ENCODE assay signal across 8 cellular contexts in genomic region chr6:157756708-157757429, GRCh38.
DNase-seq lines count a peak whose midpoint lies in the region; ATAC-seq, FAIRE-seq and TF ChIP-seq lines count a peak whose summit lies in the region.

No MANE protein-coding gene starts in this region.

- peaks cover 4% of the 10 kb centered on the region for H3K27me3 Mint-ChIP-seq in astrocyte (ENCODE audit: low read depth, unreplicated experiment)

- H3K27me3 ChIP-seq in astrocyte (ENCODE audit: insufficient read depth, low read length) (no peaks in the 10 kb centered on the region), gastrocnemius medialis (no peaks in the 10 kb centered on the region)

- no peak overlapping the region for H3K27ac Mint-ChIP-seq in astrocyte (ENCODE audit: unreplicated experiment)

- TF ChIP-seq POLR2A in gastrocnemius medialis (IDR thresholded peaks at IDR 0.05): no peak

- peaks cover 6% of the 10 kb centered on the region for H3K9me3 Mint-ChIP-seq in astrocyte (ENCODE audit: unreplicated experiment)

- peak overlapping the region; percentile 35 for H2AFZ ChIP-seq in astrocyte (ENCODE audit: low read depth, low read length)

- H3K9me3 ChIP-seq in astrocyte (ENCODE audit: insufficient read depth, low read depth, low read length): no peaks in the 10 kb centered on the region
- H3K9me3 ChIP-seq in gastrocnemius medialis: no peaks in the 10 kb centered on the region

- no peak for DNase-seq in AG04449 (ENCODE audit: low read depth, low spot score)
- DNase-seq in NCI-H1694 (lab: John Stamatoyannopoulos, UW): peak; percentile 68
- DNase-seq in T-helper 22 cell (ENCODE audit: low read depth): peak; percentile 49
- peak; percentile 41 for DNase-seq in astrocyte (ENCODE audit: low read depth)
- peak; percentile 64 for DNase-seq in hepatic stellate cell (ENCODE audit: low spot score)
- DNase-seq in gastrocnemius medialis: peak; percentile 56 to 72

- peak; percentile 73 for FAIRE-seq in astrocyte (lab: Jason Lieb, UNC)

- intact Hi-C loops in gastrocnemius medialis (cut with DNase I; ENCODE audit: low total_unique reads): loop anchor here (1.0 to 5.0 kb wide), 3 partner anchors 90 to 315 kb away; no protein-coding TSS in a partner anchor

- no peaks in the 10 kb centered on the region for H4K20me1 ChIP-seq in astrocyte (ENCODE audit: insufficient read depth, low read length)

- in situ Hi-C loops in gastrocnemius medialis (cut with MboI; ENCODE audit: low sequenced_read_pairs in 4 of 4): loop anchor here (5.0 to 10.0 kb wide), 3 partner anchors 115 to 120 kb away; no protein-coding TSS in a partner anchor

- no peak overlapping the region for H3K9ac ChIP-seq in astrocyte (ENCODE audit: low read length)

- no peaks in the 10 kb centered on the region for H3K79me2 ChIP-seq in astrocyte (ENCODE audit: insufficient read depth, low read length)

- no peaks in the 10 kb centered on the region for H3K36me3 ChIP-seq in astrocyte (ENCODE audit: insufficient read depth, low read length)
- no peaks in the 10 kb centered on the region for H3K36me3 ChIP-seq in gastrocnemius medialis

- H3K4me3 Mint-ChIP-seq in astrocyte (ENCODE audit: unreplicated experiment): no peak overlapping the region

- POLR2A ChIA-PET in AG04449 (lab: Yijun Ruan, JAX): interaction anchor here (0.5 kb wide), 1 partner anchor 108 kb away, joined by 3 read pairs; no protein-coding TSS in a partner anchor

- H3K4me3 ChIP-seq in AG04449 (ENCODE audit: low read depth, low read length) (no peak overlapping the region), astrocyte (ENCODE audit: insufficient read depth, low read depth, low read length) (no peak overlapping the region), gastrocnemius medialis (peak overlapping the region in 1 of 4 donors; percentile 12)

- H3K4me1 Mint-ChIP-seq in astrocyte (ENCODE audit: low read depth, unreplicated experiment): peaks cover 26% of the 10 kb centered on the region

- CTCF ChIA-PET in AG04449 (lab: Yijun Ruan, JAX): interaction anchor here (0.6 to 11.6 kb wide), 65 partner anchors 8 to 442 kb away, joined by 3 to 225 read pairs (median 6); no protein-coding TSS in a partner anchor

- H3K27ac ChIP-seq in astrocyte (ENCODE audit: low read depth, low read length): no peak overlapping the region
- H3K27ac ChIP-seq in gastrocnemius medialis: peak overlapping the region in 1 of 4 donors; percentile 18

- ATAC-seq in GM19351 (IDR thresholded peaks at IDR 0.05; ENCODE audit: unreplicated experiment) (peak; percentile 23), gastrocnemius medialis (peak; percentile 87 to 91), GM21737 (IDR thresholded peaks at IDR 0.05; ENCODE audit: unreplicated experiment) (no peak)

- no peaks in the 10 kb centered on the region for H3K36me3 Mint-ChIP-seq in astrocyte (ENCODE audit: low read depth, unreplicated experiment)

- H3K4me1 ChIP-seq in astrocyte (ENCODE audit: insufficient read depth, low read length) (peaks cover 20% of the 10 kb centered on the region), gastrocnemius medialis (peaks cover 0 to 10% of the 10 kb centered on the region in 2 donors)

- peak overlapping the region; percentile 40 for H3K4me2 ChIP-seq in astrocyte (ENCODE audit: low read length)

- TF ChIP-seq CTCF in AG04449 (IDR thresholded peaks at IDR 0.05; ENCODE audit: insufficient read depth, low read length, missing control alignments) (peak; percentile 85), astrocyte (IDR thresholded peaks at IDR 0.05; ENCODE audit: insufficient read depth, low read depth, low read length) (peak; percentile 81), gastrocnemius medialis (IDR thresholded peaks at IDR 0.05 in 4 of 5, conservative IDR thresholded peaks at IDR 0.05 in 1 of 5) (peak; percentile 74 to 84 (median 81))
